ENCODE assay signal across 25 cellular contexts in the genomic region with DNA sequence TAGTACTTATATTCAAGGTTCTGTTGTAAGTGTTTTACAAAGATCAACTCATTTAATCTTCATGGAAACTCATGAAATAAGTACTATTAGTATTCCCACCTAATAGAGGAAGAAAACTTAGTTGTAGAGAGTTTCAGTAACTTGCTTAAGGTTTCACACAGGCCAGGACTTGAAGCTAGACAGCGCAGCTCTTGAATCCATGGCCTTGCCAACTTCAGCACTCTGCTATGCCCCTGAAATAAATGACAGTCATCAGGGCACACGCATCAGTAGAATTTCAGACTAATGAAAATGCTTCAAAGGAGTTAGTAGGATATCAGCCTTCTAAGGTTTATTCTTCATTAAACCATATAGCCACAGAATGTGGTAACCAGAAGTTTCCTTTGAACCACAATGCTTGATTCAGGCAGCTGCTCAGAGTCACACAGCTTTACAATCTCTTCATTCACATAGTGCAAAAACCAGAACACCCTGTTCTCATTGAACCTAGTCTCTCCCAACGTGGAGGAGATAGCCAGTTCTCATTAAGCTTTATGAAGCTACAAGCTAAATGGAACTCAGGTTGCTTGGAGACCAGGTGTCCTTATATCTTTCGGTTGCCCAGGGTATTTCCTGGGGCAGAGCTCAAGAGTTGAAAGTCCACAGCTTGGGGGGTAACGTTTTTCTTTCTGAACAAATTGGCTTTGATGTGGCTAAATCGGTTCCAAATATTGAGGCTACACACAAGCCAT. TPM values are rescaled to one million over a fixed set of nuclear protein-coding genes. Genes with fewer than 3 reads are reported as not detected.
A peak's percentile ranks its signal among the peaks of the same experiment; 100 is the strongest.
DNase-seq lines count a peak whose midpoint lies in the region; TF ChIP-seq lines count a peak whose summit lies in the region.
"Had no signal": no experiment of that assay in that cellular context is flagged by ENCODE, and none has a peak within 500 bp of the region (broad histone marks: within the 10 kb centered on the region; RNA-seq: fewer than 3 reads in every experiment).

No MANE protein-coding gene starts in this region.

- DNase-seq in NCI-H748 (lab: John Stamatoyannopoulos, UW; ENCODE audit: unreplicated experiment) (peak; percentile 18), NCI-H748 treated with DMSO at 0.1 percent for 48 hours (lab: John Stamatoyannopoulos, UW) (no peak), hepatocyte (ENCODE audit: low spot score) (peak; percentile 6), substantia nigra (lab: John Stamatoyannopoulos, UW) (no peak), type B pancreatic cell (ENCODE audit: extremely low spot score, unreplicated experiment) (no peak), SHP77 (lab: John Stamatoyannopoulos, UW) (no peak)
- DNase-seq in Jurkat, Clone E6-1 (ENCODE audit: low read depth, low spot score), result peak; percentile 19
- no peak for DNase-seq in NK-92 treated with Interleukin-12 subunit alpha and Interleukin-12 subunit beta, amount 100 ng/mL, for 24 hours (lab: John Stamatoyannopoulos, UW)
- DNase-seq: 8988T; activated CD4-positive, alpha-beta T cell treated with anti-CD3 and anti-CD28 coated beads, Interleukin-2, amount 50 U/mL, for 1 hour; cerebellar nuclear complex; foreskin fibroblast; Karpas-422; kidney; NCI-H1048; NCI-H1930; NCI-H446 treated with DMSO at 0.1 percent for 48 hours; nucleus accumbens; RPMI8226; stimulated activated CD4-positive, alpha-beta T cell treated with anti-CD3 and anti-CD28 coated beads, Interleukin-12 subunit alpha, Interleukin-12 subunit beta, amount 100 ng/mL, for 4 hours; stimulated activated CD4-positive, alpha-beta T cell treated with anti-CD3 and anti-CD28 coated beads, Interleukin-4, amount 100 ng/mL, for 4 hours; stimulated activated naive CD8-positive, alpha-beta T cell treated with anti-CD3 and anti-CD28 coated beads, Interleukin-15, Interleukin-2, amounts not matched to agents 100 U/mL and 50 U/mL, for 24 hours; tibial artery had no signal

- TF ChIP-seq CTCF in hepatocyte (IDR thresholded peaks at IDR 0.05; ENCODE audit: poor library complexity) (no peak), type B pancreatic cell (conservative IDR thresholded peaks at IDR 0.05) (no peak)

- no peak overlapping the region for H3K4me2 ChIP-seq in hepatocyte

- no peaks in the 10 kb centered on the region for H3K9me2 ChIP-seq in hepatocyte (replicated peaks; ENCODE audit: insufficient read depth)

- H3K27me3 ChIP-seq in hepatocyte, result no peaks in the 10 kb centered on the region
- H3K27me3 ChIP-seq: ascending aorta, tibial artery had no signal

- H3K79me2 ChIP-seq in hepatocyte, result no peaks in the 10 kb centered on the region

- H3K27ac ChIP-seq in hepatocyte (no peak overlapping the region), substantia nigra (ENCODE audit: low read depth, low read length, poor library complexity, severe bottlenecking) (peak overlapping the region; percentile 7)
- H3K27ac ChIP-seq: ascending aorta, tibial artery had no signal

- no peaks in the 10 kb centered on the region for H3K4me1 ChIP-seq in hepatocyte (ENCODE audit: insufficient read depth)
- H3K4me1 ChIP-seq: ascending aorta, tibial artery had no signal

- H3K27me3 Mint-ChIP-seq in type B pancreatic cell, result no peaks in the 10 kb centered on the region

- H3K4me1 Mint-ChIP-seq in type B pancreatic cell (ENCODE audit: unreplicated experiment), result peaks cover 8% of the 10 kb centered on the region

- peaks cover 6% of the 10 kb centered on the region for H3K9me3 Mint-ChIP-seq in type B pancreatic cell

- H3K36me3 Mint-ChIP-seq in type B pancreatic cell, result no peaks in the 10 kb centered on the region
- H3K36me3 Mint-ChIP-seq: activated naive CD4-positive, alpha-beta T cell treated with anti-CD3 and anti-CD28 coated beads, Interleukin-2, amount 50 U/mL, for 72 hours had no signal

- H3K4me3 ChIP-seq in Jurkat, Clone E6-1 (ENCODE audit: low read length), result no peak overlapping the region
- H3K4me3 ChIP-seq in hepatocyte, result no peak overlapping the region
- H3K4me3 ChIP-seq: ascending aorta, tibial artery had no signal

- no peaks in the 10 kb centered on the region for H3K36me3 ChIP-seq in hepatocyte (replicated peaks; ENCODE audit: insufficient read depth, low read depth)
- H3K36me3 ChIP-seq: ascending aorta, tibial artery had no signal

- 65% methylated on average over 6 of the region's 6 CpGs for WGBS in hepatocyte (ENCODE audit: low lambda C conversion rate, missing lambda C conversion rate)

- H2AFZ ChIP-seq in hepatocyte, result no peak overlapping the region

- H3K9me3 ChIP-seq in hepatocyte (ENCODE audit: low read depth), result no peaks in the 10 kb centered on the region
- H3K9me3 ChIP-seq: ascending aorta, tibial artery had no signal

- no peaks in the 10 kb centered on the region for H4K20me1 ChIP-seq in hepatocyte (ENCODE audit: insufficient read depth, poor library complexity, severe bottlenecking)

- H3K4me3 Mint-ChIP-seq in type B pancreatic cell, result no peak overlapping the region

- H3K27ac Mint-ChIP-seq in type B pancreatic cell, result no peak overlapping the region
- H3K27ac Mint-ChIP-seq: activated naive CD4-positive, alpha-beta T cell treated with anti-CD3 and anti-CD28 coated beads, Interleukin-2, amount 50 U/mL, for 72 hours had no signal

RNA-seq across cellular contexts. Expression of a gene that starts 39.7 kb away (rescaled TPM):
- not detected for polyA plus RNA-seq in Jurkat, Clone E6-1 (2012; ENCODE audit: insufficient read depth, insufficient read length)
- total RNA-seq in hepatocyte (3.0 and 4.1 TPM in 2 replicates), type B pancreatic cell (ENCODE audit: low replicate concordance) (7.5 and 8.6 TPM in 2 replicates)
- polyA plus RNA-seq in hepatocyte, result 0.41 and 1.0 TPM in 2 replicates

Comparison
In these comparisons a context has a peak if more than half of its experiments do, and no peak if none do; other contexts are left out.
1. DNase-seq: peak in NCI-H748 (single experiment), Jurkat, Clone E6-1 (single experiment) and hepatocyte (single experiment); none in NCI-H748 treated with DMSO at 0.1 percent for 48 hours (single experiment), substantia nigra (0 of 49), type B pancreatic cell (single experiment), NK-92 treated with Interleukin-12 subunit alpha and Interleukin-12 subunit beta, amount 100 ng/mL, for 24 hours (single experiment) and SHP77 (0 of 2).